In genomic region chr11:9859491-9860305, GRCh38 we compare ENCODE assay signal across 11 cellular contexts.
A peak's percentile ranks its signal among the peaks of the same experiment; 100 is the strongest.
DNase-seq lines count a peak whose midpoint lies in the region; ATAC-seq lines count a peak whose summit lies in the region.
"Had no signal": no experiment of that assay in that cellular context is flagged by ENCODE, and none has a peak within 500 bp of the region (broad histone marks: within the 10 kb centered on the region; RNA-seq: fewer than 3 reads in every experiment).

No MANE protein-coding gene starts in this region.

- H3K4me1 Mint-ChIP-seq in activated naive CD8-positive, alpha-beta T cell treated with anti-CD3 and anti-CD28 coated beads, Interleukin-2, amount 50 U/mL, for 24 hours: peaks cover 44% of the 10 kb centered on the region
- H3K4me1 Mint-ChIP-seq in naive thymus-derived CD8-positive, alpha-beta T cell: peaks cover 9 to 27% (median 21%) of the 10 kb centered on the region in 4 donors

- POLR2A ChIA-PET in naive thymus-derived CD8-positive, alpha-beta T cell (lab: Charles Lee): no interaction called here

- no peak overlapping the region for H3K4me3 ChIP-seq in Jurkat, Clone E6-1 (ENCODE audit: low read length)

- peak; percentile 32 for DNase-seq in Daoy (ENCODE audit: low read depth)
- DNase-seq in Jurkat, Clone E6-1 (ENCODE audit: low read depth, low spot score): peak; percentile 28
- no peak for DNase-seq in activated naive CD8-positive, alpha-beta T cell treated with anti-CD3 and anti-CD28 coated beads, Interleukin-2, amount 50 U/mL, for 24 hours
- peak in 1 of 10 donors; percentile 1 for DNase-seq in naive thymus-derived CD8-positive, alpha-beta T cell
- DNase-seq in NCI-H2029 (lab: John Stamatoyannopoulos, UW): no peak
- DNase-seq in NCI-H2227 treated with DMSO at 0.1 percent for 48 hours (lab: John Stamatoyannopoulos, UW): no peak
- no peak for DNase-seq in UCSD-AML1 (lab: John Stamatoyannopoulos, UW; ENCODE audit: unreplicated experiment)
- DNase-seq: DMS 273 treated with DMSO at 0.1 percent for 48 hours, foreskin melanocyte, NCI-H1105, NCI-H82 had no signal

- peak; percentile 92 for ATAC-seq in activated naive CD8-positive, alpha-beta T cell treated with anti-CD3 and anti-CD28 coated beads, Interleukin-2, amount 50 U/mL, for 24 hours
- ATAC-seq in naive thymus-derived CD8-positive, alpha-beta T cell: peak; percentile 46 to 70

- H3K27ac Mint-ChIP-seq in activated naive CD8-positive, alpha-beta T cell treated with anti-CD3 and anti-CD28 coated beads, Interleukin-2, amount 50 U/mL, for 24 hours: peak overlapping the region; percentile 90
- H3K27ac Mint-ChIP-seq in naive thymus-derived CD8-positive, alpha-beta T cell: peak overlapping the region in 4 of 10 donors; percentile 35 to 80 (median 64)

- no peaks in the 10 kb centered on the region for H3K9me3 Mint-ChIP-seq in activated naive CD8-positive, alpha-beta T cell treated with anti-CD3 and anti-CD28 coated beads, Interleukin-2, amount 50 U/mL, for 24 hours
- H3K9me3 Mint-ChIP-seq in naive thymus-derived CD8-positive, alpha-beta T cell: no peaks in the 10 kb centered on the region

- H3K36me3 Mint-ChIP-seq in activated naive CD8-positive, alpha-beta T cell treated with anti-CD3 and anti-CD28 coated beads, Interleukin-2, amount 50 U/mL, for 24 hours (ENCODE audit: low read depth): no peaks in the 10 kb centered on the region
- H3K36me3 Mint-ChIP-seq in naive thymus-derived CD8-positive, alpha-beta T cell: no peaks in the 10 kb centered on the region

- H3K27me3 Mint-ChIP-seq in activated naive CD8-positive, alpha-beta T cell treated with anti-CD3 and anti-CD28 coated beads, Interleukin-2, amount 50 U/mL, for 24 hours: no peaks in the 10 kb centered on the region
- H3K27me3 Mint-ChIP-seq in naive thymus-derived CD8-positive, alpha-beta T cell: no peaks in the 10 kb centered on the region

- H3K4me3 Mint-ChIP-seq in activated naive CD8-positive, alpha-beta T cell treated with anti-CD3 and anti-CD28 coated beads, Interleukin-2, amount 50 U/mL, for 24 hours: peak overlapping the region; percentile 37
- peak overlapping the region in 5 of 10 donors; percentile 1 to 55 (median 11) for H3K4me3 Mint-ChIP-seq in naive thymus-derived CD8-positive, alpha-beta T cell

Comparison
In these comparisons a context has a peak if more than half of its experiments do, and no peak if none do; other contexts are left out.
1. DNase-seq: peak in Daoy (single experiment) and Jurkat, Clone E6-1 (single experiment); none in activated naive CD8-positive, alpha-beta T cell treated with anti-CD3 and anti-CD28 coated beads, Interleukin-2, amount 50 U/mL, for 24 hours (single experiment), NCI-H2029 (single experiment), NCI-H2227 treated with DMSO at 0.1 percent for 48 hours (single experiment) and UCSD-AML1 (single experiment).